1 cellular context compared by ENCODE assay signal in genomic region chr18:14949800-14950415, GRCh38.
TF ChIP-seq lines count a peak whose summit lies in the region.

No MANE protein-coding gene starts in this region.

TF ChIP-seq in GM23338, 12 proteins besides CTCF, POLR2A, EP300 and RAD21 (continued from another document):
- TF ChIP-seq ZNF462 (CRISPR knock-in tag; IDR thresholded peaks at IDR 0.05) (no peak), NANOG (IDR thresholded peaks at IDR 0.05; ENCODE audit: borderline replicate concordance) (no peak), JUNB (IDR thresholded peaks at IDR 0.05; ENCODE audit: unreplicated experiment) (no peak), ZNF114 (CRISPR knock-in tag; IDR thresholded peaks at IDR 0.05) (no peak), POLR2AphosphoS5 (IDR thresholded peaks at IDR 0.05; ENCODE audit: low read depth) (no peak)
- TF ChIP-seq, protein P1, sequence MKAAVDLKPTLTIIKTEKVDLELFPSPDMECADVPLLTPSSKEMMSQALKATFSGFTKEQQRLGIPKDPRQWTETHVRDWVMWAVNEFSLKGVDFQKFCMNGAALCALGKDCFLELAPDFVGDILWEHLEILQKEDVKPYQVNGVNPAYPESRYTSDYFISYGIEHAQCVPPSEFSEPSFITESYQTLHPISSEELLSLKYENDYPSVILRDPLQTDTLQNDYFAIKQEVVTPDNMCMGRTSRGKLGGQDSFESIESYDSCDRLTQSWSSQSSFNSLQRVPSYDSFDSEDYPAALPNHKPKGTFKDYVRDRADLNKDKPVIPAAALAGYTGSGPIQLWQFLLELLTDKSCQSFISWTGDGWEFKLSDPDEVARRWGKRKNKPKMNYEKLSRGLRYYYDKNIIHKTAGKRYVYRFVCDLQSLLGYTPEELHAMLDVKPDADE (IDR thresholded peaks at IDR 0.05), result no peak
